Comparison of ENCODE assay signal across 18 cellular contexts in the genomic region with DNA sequence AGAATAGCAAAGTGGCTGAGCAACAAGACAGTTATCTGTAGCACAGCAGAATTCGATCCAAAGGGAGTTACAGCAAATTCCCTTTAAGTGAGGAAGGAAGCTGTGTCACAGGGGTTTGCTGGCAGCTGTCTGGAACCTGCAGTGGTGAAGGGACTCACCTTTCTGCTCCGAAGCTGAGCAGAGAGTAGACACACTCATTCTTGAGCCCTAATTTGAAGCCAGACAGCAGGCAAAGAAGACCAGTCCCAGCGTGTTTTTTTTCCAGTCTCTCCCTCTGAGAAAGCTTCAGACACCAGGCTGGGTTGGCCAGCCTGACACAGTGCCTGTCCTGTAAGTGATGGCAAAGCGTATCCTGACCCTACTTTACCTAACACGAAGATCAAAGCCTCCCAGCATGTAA.
DNase-seq lines count a peak whose midpoint lies in the region; ATAC-seq and TF ChIP-seq lines count a peak whose summit lies in the region.
"Had no signal": no experiment of that assay in that cellular context is flagged by ENCODE, and none has a peak within 500 bp of the region (broad histone marks: within the 10 kb centered on the region; RNA-seq: fewer than 3 reads in every experiment).

No MANE protein-coding gene starts in this region.

- no peaks in the 10 kb centered on the region for H3K4me1 ChIP-seq in effector memory CD4-positive, alpha-beta T cell (ENCODE audit: control insufficient read depth, insufficient read depth, low read length, poor library complexity, severe bottlenecking)

- H3K4me3 ChIP-seq in effector memory CD4-positive, alpha-beta T cell (ENCODE audit: insufficient read depth, low read depth, low read length, poor library complexity, severe bottlenecking): no peak overlapping the region
- H3K4me3 ChIP-seq: BLaER1, GM12878, K562 had no signal

- TF ChIP-seq CTCF in RWPE1 (conservative IDR thresholded peaks at IDR 0.05; ENCODE audit: low read depth): no peak

- DNase-seq in RWPE1 (ENCODE audit: low spot score) (no peak), islet precursor cell (peak; percentile 82), substantia nigra (lab: John Stamatoyannopoulos, UW) (no peak), hepatic stellate cell (ENCODE audit: low spot score) (no peak)
- no peak for DNase-seq in effector memory CD4-positive, alpha-beta T cell
- DNase-seq: NCI-H1048, NCI-H2107, NCI-H345, Right ventricle myocardium superior had no signal

- CTCF ChIA-PET in RWPE1 (lab: Yijun Ruan, JAX): no interaction called here

- H3K27me3 ChIP-seq in effector memory CD4-positive, alpha-beta T cell (replicated peaks; ENCODE audit: control insufficient read depth, insufficient read depth, low read length, poor library complexity, severe bottlenecking): no peaks in the 10 kb centered on the region
- H3K27me3 ChIP-seq: BLaER1 had no signal

- H3K9me3 ChIP-seq in effector memory CD4-positive, alpha-beta T cell (ENCODE audit: control insufficient read depth, low read length): no peaks in the 10 kb centered on the region
- H3K9me3 ChIP-seq: BLaER1, SK-N-SH had no signal

- H3K27ac ChIP-seq in RWPE1 (peak overlapping the region; percentile 44; the same call in 1 of the 2 replicates), cingulate gyrus (ENCODE audit: low read depth, low read length) (peak overlapping the region; percentile 55), substantia nigra (ENCODE audit: low read depth, low read length, poor library complexity, severe bottlenecking) (peak overlapping the region; percentile 80)
- H3K27ac ChIP-seq in effector memory CD4-positive, alpha-beta T cell (ENCODE audit: insufficient read depth, low read length, poor library complexity, severe bottlenecking): no peak overlapping the region
- H3K27ac ChIP-seq: BLaER1, HL-60 had no signal

- ATAC-seq in HG02763 (IDR thresholded peaks at IDR 0.05; ENCODE audit: unreplicated experiment): no peak
- ATAC-seq: GM12878, HCT116, K562, Panc1 had no signal

- H3K36me3 ChIP-seq in effector memory CD4-positive, alpha-beta T cell (ENCODE audit: control insufficient read depth, insufficient read depth, low read length): no peaks in the 10 kb centered on the region
- H3K36me3 ChIP-seq: BLaER1 had no signal

- POLR2A ChIA-PET in RWPE1 (lab: Yijun Ruan, JAX; ENCODE audit: low non-redundant PET): no interaction called here
